Comparison of ENCODE assay signal across 30 cellular contexts in the genomic region with DNA sequence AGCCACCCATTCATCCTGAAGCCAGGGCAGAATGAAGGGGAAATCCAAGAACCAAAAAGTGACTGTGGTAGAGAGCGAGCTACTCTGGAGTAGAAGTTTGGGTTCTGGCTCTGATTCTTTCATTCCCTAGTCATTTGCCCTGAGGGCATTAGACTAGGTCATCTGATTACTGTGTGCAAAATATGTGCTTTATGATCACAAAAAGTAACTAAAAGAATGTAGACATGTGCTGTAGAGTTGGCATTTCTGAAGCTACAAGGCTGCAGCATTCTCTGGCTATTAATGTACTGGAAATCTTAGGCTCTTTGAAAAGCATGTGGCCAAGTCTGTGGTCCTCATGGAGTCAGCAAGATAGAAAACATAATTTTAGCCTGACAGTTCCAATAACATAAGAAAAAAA.
DNase-seq lines count a peak whose midpoint lies in the region; ATAC-seq, FAIRE-seq and TF ChIP-seq lines count a peak whose summit lies in the region.
"Had no signal": no experiment of that assay in that cellular context is flagged by ENCODE, and none has a peak within 500 bp of the region (broad histone marks: within the 10 kb centered on the region; RNA-seq: fewer than 3 reads in every experiment).

No MANE protein-coding gene starts in this region.

- no peaks in the 10 kb centered on the region for H4K20me1 ChIP-seq in GM23248 (ENCODE audit: insufficient read depth)
- no peaks in the 10 kb centered on the region for H4K20me1 ChIP-seq in GM12878 (ENCODE audit: control insufficient read depth, insufficient read depth)

- H3F3A ChIP-seq in GM23248 (ENCODE audit: insufficient read depth), result peaks cover 14% of the 10 kb centered on the region; the same call in 1 of the 2 replicates

- no peak for ATAC-seq in GM12878
- no peak for ATAC-seq in HG03045 (IDR thresholded peaks at IDR 0.05; ENCODE audit: unreplicated experiment)
- ATAC-seq: activated T-cell treated with anti-CD3 and anti-CD28 coated beads, Interleukin-2, amount 50 U/mL, for 4 hours; left colon; stimulated activated memory B cell treated with anti-CD40 and anti-IgM and Interleukin-4, amounts not matched to agents 10 μg/mL and 1 μg/mL and 100 μg/mL, for 72 hours; WTC11 had no signal

- TF ChIP-seq RAD21 in GM12878 (IDR thresholded peaks at IDR 0.05; ENCODE audit: insufficient read depth, low read depth, low read length), result no peak

- H3K9ac ChIP-seq in GM23248, result no peak overlapping the region
- H3K9ac ChIP-seq in GM12878 (ENCODE audit: control insufficient read depth, insufficient read depth, low read length), result no peak overlapping the region

- H3K36me3 ChIP-seq in GM23248 (ENCODE audit: low read depth), result no peaks in the 10 kb centered on the region
- H3K36me3 ChIP-seq in GM12878 (ENCODE audit: control insufficient read depth in 2 of 2, insufficient read depth in 2 of 2, low read length in 1 of 2), result no peaks in the 10 kb centered on the region
- H3K36me3 ChIP-seq: sigmoid colon had no signal

- H3K27me3 ChIP-seq in GM23248 (replicated peaks; ENCODE audit: insufficient read depth), result no peaks in the 10 kb centered on the region
- H3K27me3 ChIP-seq in GM12878 (replicated peaks in 1 of 2; ENCODE audit: control insufficient read depth in 2 of 2, insufficient read depth in 2 of 2, low read length in 1 of 2), result no peaks in the 10 kb centered on the region
- H3K27me3 ChIP-seq: sigmoid colon had no signal

- no peaks in the 10 kb centered on the region for H3K36me3 Mint-ChIP-seq in osteocyte (ENCODE audit: unreplicated experiment)
- H3K36me3 Mint-ChIP-seq: CD8-positive, alpha-beta memory T cell; WTC11 had no signal

- CTCF ChIA-PET in GM12878 (lab: Yijun Ruan, JAX), result interaction anchor here (0.7 to 1.8 kb wide), 6 partner anchors 16 to 104 kb away, joined by 3 to 6 read pairs (median 4); no protein-coding TSS in a partner anchor

- intact Hi-C loops in GM12878 (cut with micrococcal nuclease; ENCODE audit: unreplicated experiment), result no loop called here

- SMC1A ChIA-PET in GM12878 (lab: Charles Lee; ENCODE audit: uncharacterized antibody, unreplicated experiment), result interaction anchor here (0.6 to 6.2 kb wide), 9 partner anchors 8 to 94 kb away, joined by 3 to 49 read pairs (median 3); partner anchors contain the start of gene TBC1D7

- no peak for FAIRE-seq in GM12878 (lab: Jason Lieb, UNC)
- FAIRE-seq: colon, frontal cortex had no signal

- H3K4me3 ChIP-seq in GM23248 (no peak overlapping the region), GM12878 (no peak overlapping the region)
- H3K4me3 ChIP-seq: PC-9, sigmoid colon had no signal

- BruUV-seq in GM12878 (replicated peaks; lab: Mats Ljungman, UMichigan), result no TSS peak

- H3K9me2 ChIP-seq in GM23248 (ENCODE audit: insufficient read depth), result no peaks in the 10 kb centered on the region

- in situ Hi-C loops in GM23248 (cut with MboI) (no loop called here), GM12878 (cut with MboI) (no loop called here)

- RAD21 ChIA-PET in GM12878 (lab: Charles Lee; ENCODE audit: unreplicated experiment), result interaction anchor here (1.1 to 4.0 kb wide), 7 partner anchors 26 to 104 kb away, joined by 3 to 25 read pairs (median 7); no protein-coding TSS in a partner anchor

- H3K27ac ChIP-seq in GM23248 (no peak overlapping the region), GM12878 (ENCODE audit: control insufficient read depth, insufficient read depth) (no peak overlapping the region)
- H3K27ac ChIP-seq: PC-9, sigmoid colon had no signal

- H3K4me3 Mint-ChIP-seq in osteocyte (ENCODE audit: unreplicated experiment), result no peak overlapping the region
- H3K4me3 Mint-ChIP-seq: activated T-cell treated with anti-CD3 and anti-CD28 coated beads, Interleukin-2, amount 50 U/mL, for 4 hours; CD8-positive, alpha-beta memory T cell; stimulated activated memory B cell treated with anti-CD40 and anti-IgM and Interleukin-4, amounts not matched to agents 10 μg/mL and 1 μg/mL and 100 μg/mL, for 72 hours; WTC11 had no signal

- H2AFZ ChIP-seq in GM23248 (no peak overlapping the region), GM12878 (ENCODE audit: control insufficient read depth, low read depth, low read length) (no peak overlapping the region)
- H2AFZ ChIP-seq: PC-9 had no signal

- H3K9me3 ChIP-seq in GM23248 (ENCODE audit: low read depth) (no peaks in the 10 kb centered on the region), GM12878 (replicated peaks; ENCODE audit: control insufficient read depth, insufficient read depth, low read length) (no peaks in the 10 kb centered on the region; the same call in 1 of the 3 replicates)
- H3K9me3 ChIP-seq: sigmoid colon had no signal

- H3K4me2 ChIP-seq in GM23248 (ENCODE audit: unreplicated experiment), result no peak overlapping the region
- H3K4me2 ChIP-seq in GM12878 (ENCODE audit: control insufficient read depth, insufficient read depth), result 0 out of 2 replicates have a peak overlapping the region, but pooled peaks have one; percentile 17
- H3K4me2 ChIP-seq: PC-9 had no signal

- 86 to 93% methylated on average over 1 of the region's 1 CpG for WGBS in GM23248 (ENCODE audit: low coverage in 1 of 2, low lambda C conversion rate in 2 of 2, missing lambda C conversion rate in 2 of 2), 2 experiments
- 41% methylated on average over 1 of the region's 1 CpG for WGBS in GM12878 (ENCODE audit: insufficient coverage, insufficient replicate concordance, low lambda C conversion rate, missing lambda C conversion rate)

- H3K79me2 ChIP-seq in GM23248 (ENCODE audit: insufficient read depth), result no peaks in the 10 kb centered on the region
- H3K79me2 ChIP-seq in GM12878 (ENCODE audit: control insufficient read depth, insufficient read depth, low read length), result no peaks in the 10 kb centered on the region

- TF ChIP-seq POLR2A in GM12878 (IDR thresholded peaks at IDR 0.05; ENCODE audit: low read depth, low read length), result no peak

- POLR2A ChIA-PET in GM12878 (lab: Charles Lee), result interaction anchor here (0.7 to 2.7 kb wide), 5 partner anchors 8 to 54 kb away, joined by 3 to 11 read pairs (median 6); no protein-coding TSS in a partner anchor

- TF ChIP-seq CTCF in GM12878 (IDR thresholded peaks at IDR 0.05 in 2 of 3, conservative IDR thresholded peaks at IDR 0.05 in 1 of 3; ENCODE audit: control insufficient read depth in 2 of 3, extremely low read depth in 1 of 3, insufficient read depth in 1 of 3, low read depth in 3 of 3, low read length in 3 of 3) (no peak), osteocyte (IDR thresholded peaks at IDR 0.05) (no peak)

- TF ChIP-seq EP300 in GM12878 (IDR thresholded peaks at IDR 0.05; ENCODE audit: borderline replicate concordance in 1 of 2, control insufficient read depth in 1 of 2, low read depth in 2 of 2, low read length in 2 of 2), result no peak

- peak; percentile 51 for DNase-seq in AG20443 (ENCODE audit: low spot score)
- peak; percentile 58 for DNase-seq in GM23248
- no peak for DNase-seq in GM12878 (ENCODE audit: low read depth, low spot score)
- DNase-seq in osteocyte (ENCODE audit: extremely low spot score, unreplicated experiment), result peak; percentile 8
- DNase-seq in medulla oblongata (ENCODE audit: extremely low spot score), result no peak
- DNase-seq in GOT3 (lab: John Stamatoyannopoulos, UW), result no peak
- DNase-seq in NCI-H146 treated with DMSO at 0.1 percent for 48 hours (lab: John Stamatoyannopoulos, UW; ENCODE audit: unreplicated experiment), result no peak
- DNase-seq: activated CD4-positive, alpha-beta T cell treated with anti-CD3 and anti-CD28 coated beads, Interleukin-2, amount 50 U/mL, for 1 hour; activated T-cell treated with anti-CD3 and anti-CD28 coated beads, Interleukin-2, amount 50 U/mL, for 4 hours; AML-193; CD8-positive, alpha-beta memory T cell; effector CD8-positive, alpha-beta T cell; erythroblast; Kasumi-1; left colon; mesendoderm; NCI-H146; NCI-H510A treated with DMSO at 0.1 percent for 48 hours; NK-92 treated with Interleukin-12 subunit alpha and Interleukin-12 subunit beta, amount 100 ng/mL, for 24 hours; PC-9; SHP77 treated with DMSO at 0.1 percent for 48 hours; sigmoid colon; stimulated activated CD4-positive, alpha-beta T cell treated with anti-CD3 and anti-CD28 coated beads, Interleukin-4, amount 100 ng/mL, for 4 hours; SW 1271; T1000 had no signal

- no peaks in the 10 kb centered on the region for H3K4me1 Mint-ChIP-seq in osteocyte (ENCODE audit: unreplicated experiment)

- no peaks in the 10 kb centered on the region for H3K27me3 Mint-ChIP-seq in osteocyte (ENCODE audit: unreplicated experiment)

- no peak overlapping the region for H3K27ac Mint-ChIP-seq in osteocyte (ENCODE audit: unreplicated experiment)
- H3K27ac Mint-ChIP-seq: CD8-positive, alpha-beta memory T cell; stimulated activated memory B cell treated with anti-CD40 and anti-IgM and Interleukin-4, amounts not matched to agents 10 μg/mL and 1 μg/mL and 100 μg/mL, for 72 hours; WTC11 had no signal

- H3K9me3 Mint-ChIP-seq in osteocyte (ENCODE audit: unreplicated experiment), result no peaks in the 10 kb centered on the region
- H3K9me3 Mint-ChIP-seq: activated T-cell treated with anti-CD3 and anti-CD28 coated beads, Interleukin-2, amount 50 U/mL, for 4 hours; CD8-positive, alpha-beta memory T cell; WTC11 had no signal

- H3K4me1 ChIP-seq in GM23248 (ENCODE audit: insufficient read depth) (no peaks in the 10 kb centered on the region), GM12878 (ENCODE audit: control insufficient read depth, insufficient read depth, low read length) (peaks cover 21% of the 10 kb centered on the region)
- H3K4me1 ChIP-seq: sigmoid colon had no signal

TF ChIP-seq in GM12878, 131 proteins besides CTCF, POLR2A, EP300 and RAD21:
- TF ChIP-seq IKZF1 (conservative IDR thresholded peaks at IDR 0.05), result 0 out of 2 replicates have a peak, but pooled peaks have one; percentile 19
- no peak for TF ChIP-seq CREB1 (IDR thresholded peaks at IDR 0.05; ENCODE audit: low read depth)

Comparison
In these comparisons a context has a peak if more than half of its experiments do, and no peak if none do; other contexts are left out.
1. DNase-seq: peak in AG20443 (single experiment), GM23248 (single experiment) and osteocyte (single experiment); none in GM12878 (single experiment), medulla oblongata (single experiment), GOT3 (single experiment) and NCI-H146 treated with DMSO at 0.1 percent for 48 hours (single experiment).